In the genomic region with DNA sequence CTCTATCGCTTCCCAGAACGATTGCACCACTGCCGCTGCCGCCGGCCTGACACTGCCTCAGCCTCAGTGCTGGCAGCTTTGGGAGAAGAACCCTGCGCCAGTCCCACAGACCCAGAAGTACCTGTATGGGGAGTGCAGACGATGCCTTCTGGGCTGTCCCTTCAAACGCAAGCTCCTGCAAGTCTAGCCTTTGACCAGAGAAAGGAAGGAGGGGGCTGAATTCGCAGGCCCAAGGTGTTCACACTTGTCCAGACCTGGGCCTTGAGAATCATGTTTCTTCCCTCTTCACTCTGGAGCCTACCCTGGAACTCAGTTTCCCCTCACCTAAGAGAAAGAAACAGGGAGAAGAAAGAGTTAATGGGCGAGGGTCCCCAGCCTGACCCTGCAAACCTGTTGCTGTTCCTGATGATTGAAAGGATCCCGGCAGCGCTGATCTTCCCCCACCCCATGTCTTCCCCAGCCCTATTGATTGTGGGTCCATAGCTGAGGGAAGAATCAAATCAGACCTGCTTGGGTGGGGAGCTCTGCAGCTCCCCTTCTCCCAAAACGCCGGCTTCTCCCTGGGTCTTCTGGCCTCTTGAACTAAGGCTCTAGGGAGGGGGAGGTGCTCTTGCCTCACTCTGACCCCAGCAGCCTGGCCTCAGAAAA, we compare ENCODE assay signal across 10 cellular contexts. TPM values are rescaled to one million over a fixed set of nuclear protein-coding genes. Genes with fewer than 3 reads are reported as not detected.
DNase-seq lines count a peak whose midpoint lies in the region; ATAC-seq, FAIRE-seq and TF ChIP-seq lines count a peak whose summit lies in the region.
"Had no signal": no experiment of that assay in that cellular context is flagged by ENCODE, and none has a peak within 500 bp of the region (broad histone marks: within the 10 kb centered on the region; RNA-seq: fewer than 3 reads in every experiment).

No MANE protein-coding gene starts in this region.

- H3K36me3 ChIP-seq in H7 (replicated peaks; ENCODE audit: control insufficient read depth, insufficient read depth, low read length), result peaks cover 2% of the 10 kb centered on the region; the same call in 1 of the 2 replicates
- peaks cover 0 to under 1% of the 10 kb centered on the region in 2 experiments for H3K36me3 ChIP-seq in keratinocyte (ENCODE audit: control insufficient read depth in 2 of 2, extremely low read depth in 1 of 2, insufficient read depth in 2 of 2, low read length in 2 of 2)

- H3K4me1 ChIP-seq in keratinocyte (ENCODE audit: control insufficient read depth, extremely low read depth, insufficient read depth, low read length), result peaks cover 42% of the 10 kb centered on the region

- H3K9ac ChIP-seq in keratinocyte (ENCODE audit: control insufficient read depth, extremely low read depth, insufficient read depth, low read length), result no peak overlapping the region
- H3K9ac ChIP-seq: KMS-11 had no signal

- H3K36me3 Mint-ChIP-seq in WTC11, result peaks cover 5% of the 10 kb centered on the region; the same call in 1 of the 2 replicates

- no peaks in the 10 kb centered on the region for H3K9me1 ChIP-seq in keratinocyte (ENCODE audit: control insufficient read depth, extremely low read depth, insufficient read depth, low read length)

- H3K27me3 Mint-ChIP-seq in WTC11 (ENCODE audit: low read depth), result peaks cover 44% of the 10 kb centered on the region

- H3K4me2 ChIP-seq in keratinocyte (ENCODE audit: control insufficient read depth, extremely low read depth, insufficient read depth, low read depth, low read length), result peak overlapping the region; percentile 49
- H3K4me2 ChIP-seq: KMS-11 had no signal

- ATAC-seq in WTC11, result 0 out of 2 replicates have a peak, but pooled peaks have one; percentile 0
- no peak for ATAC-seq in stimulated activated naive CD8-positive, alpha-beta T cell treated with anti-CD3 and anti-CD28 coated beads, Interleukin-15, Interleukin-2, amounts not matched to agents 100 U/mL and 50 U/mL, for 24 hours
- no peak for ATAC-seq in HG02678 (IDR thresholded peaks at IDR 0.05; ENCODE audit: unreplicated experiment)
- no peak for ATAC-seq in HG03378 (IDR thresholded peaks at IDR 0.05; ENCODE audit: unreplicated experiment)
- ATAC-seq in activated CD4-positive, CD25-positive, alpha-beta regulatory T cell treated with anti-CD3 and anti-CD28 coated beads, Interleukin-2, amount 50 U/mL, for 24 hours, result no peak

- no peaks in the 10 kb centered on the region for H4K20me1 ChIP-seq in keratinocyte (ENCODE audit: control insufficient read depth, extremely low read depth, insufficient read depth, low read length)

- H3K27me3 ChIP-seq in H7 (ENCODE audit: control insufficient read depth, insufficient read depth, low read length) (peaks cover 13% of the 10 kb centered on the region), keratinocyte (ENCODE audit: control insufficient read depth, extremely low read depth, insufficient read depth, low read length) (peaks cover 6% of the 10 kb centered on the region)

- H3K27ac ChIP-seq in keratinocyte (ENCODE audit: control insufficient read depth, insufficient read depth, low read length), result no peak overlapping the region
- H3K27ac ChIP-seq: KMS-11 had no signal

- peak overlapping the region; percentile 54 for H3K4me3 Mint-ChIP-seq in WTC11

- no peak for FAIRE-seq in keratinocyte (lab: Jason Lieb, UNC)

- H3K4me3 ChIP-seq in H7 (ENCODE audit: insufficient read depth, low read depth, low read length), result peak overlapping the region; percentile 42
- no peak overlapping the region for H3K4me3 ChIP-seq in keratinocyte (ENCODE audit: control insufficient read depth in 2 of 3, extremely low read depth in 1 of 3, insufficient read depth in 2 of 3, low read depth in 1 of 3, low read length in 3 of 3)

- POLR2A ChIA-PET in WTC11 (lab: Charles Lee), result interaction anchor here (0.6 to 4.7 kb wide), 5 partner anchors 10 to 216 kb away, joined by 3 to 35 read pairs (median 5); a partner anchor contains a TSS

- CTCF ChIA-PET in WTC11 (lab: Charles Lee), result interaction anchor here (0.6 to 13.7 kb wide), 14 partner anchors 7 to 411 kb away, joined by 3 to 387 read pairs (median 8); a partner anchor contains a TSS

- no peak overlapping the region for H2AFZ ChIP-seq in keratinocyte (ENCODE audit: control insufficient read depth, low read length)

- no peaks in the 10 kb centered on the region for H3K9me3 ChIP-seq in keratinocyte (ENCODE audit: control insufficient read depth, low read depth, low read length)

- TF ChIP-seq CTCF in WTC11 (IDR thresholded peaks at IDR 0.05) (no peak), keratinocyte (optimal IDR thresholded peaks at IDR 0.05 in 1 of 3, IDR thresholded peaks at IDR 0.05 in 1 of 3, conservative IDR thresholded peaks at IDR 0.05 in 1 of 3; ENCODE audit: extremely low read depth in 1 of 3, insufficient read depth in 2 of 3, low read length in 3 of 3) (no peak)

- no peaks in the 10 kb centered on the region for H3K79me2 ChIP-seq in keratinocyte (ENCODE audit: control insufficient read depth, insufficient read depth, low read length)

- H3K9me3 Mint-ChIP-seq in WTC11, result no peaks in the 10 kb centered on the region

- dilution Hi-C loops in keratinocyte (cut with MboI; ENCODE audit: extremely low pct_ligation_motif_present, low sequenced_read_pairs), result no loop called here

- DNase-seq in H7, result peak; percentile 62
- DNase-seq in WTC11 (ENCODE audit: low spot score), result no peak
- DNase-seq in keratinocyte (ENCODE audit: low read depth, low spot score), result no peak
- DNase-seq in stimulated activated naive CD8-positive, alpha-beta T cell treated with anti-CD3 and anti-CD28 coated beads, Interleukin-15, Interleukin-2, amounts not matched to agents 100 U/mL and 50 U/mL, for 24 hours, result peak; percentile 3
- no peak for DNase-seq in hepatic stellate cell (ENCODE audit: low spot score)
- DNase-seq: hippocampal formation had no signal

- H3K27ac Mint-ChIP-seq in WTC11, result no peak overlapping the region

- H3K4me1 Mint-ChIP-seq in WTC11, result peaks cover 47% of the 10 kb centered on the region

TF ChIP-seq in WTC11, 78 proteins besides CTCF, POLR2A, EP300 and RAD21 (continues in another document):
- no peak for TF ChIP-seq CREM (CRISPR knock-in tag; IDR thresholded peaks at IDR 0.05)
- TF ChIP-seq, protein P1, sequence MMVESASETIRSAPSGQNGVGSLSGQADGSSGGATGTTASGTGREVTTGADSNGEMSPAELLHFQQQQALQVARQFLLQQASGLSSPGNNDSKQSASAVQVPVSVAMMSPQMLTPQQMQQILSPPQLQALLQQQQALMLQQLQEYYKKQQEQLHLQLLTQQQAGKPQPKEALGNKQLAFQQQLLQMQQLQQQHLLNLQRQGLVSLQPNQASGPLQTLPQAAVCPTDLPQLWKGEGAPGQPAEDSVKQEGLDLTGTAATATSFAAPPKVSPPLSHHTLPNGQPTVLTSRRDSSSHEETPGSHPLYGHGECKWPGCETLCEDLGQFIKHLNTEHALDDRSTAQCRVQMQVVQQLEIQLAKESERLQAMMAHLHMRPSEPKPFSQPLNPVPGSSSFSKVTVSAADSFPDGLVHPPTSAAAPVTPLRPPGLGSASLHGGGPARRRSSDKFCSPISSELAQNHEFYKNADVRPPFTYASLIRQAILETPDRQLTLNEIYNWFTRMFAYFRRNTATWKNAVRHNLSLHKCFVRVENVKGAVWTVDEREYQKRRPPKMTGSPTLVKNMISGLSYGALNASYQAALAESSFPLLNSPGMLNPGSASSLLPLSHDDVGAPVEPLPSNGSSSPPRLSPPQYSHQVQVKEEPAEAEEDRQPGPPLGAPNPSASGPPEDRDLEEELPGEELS (CRISPR knock-in tag; IDR thresholded peaks at IDR 0.05), result no peak

RNA-seq across cellular contexts. Expression of a gene that starts 0.8 kb away (rescaled TPM):
- 45.5 and 59.3 TPM in 2 replicates for total RNA-seq in H7 (2014; rRNA removed; shearing (Covaris generic))
- total RNA-seq in WTC11 (2021), result 20.7 to 26.4 TPM (median 22.1 TPM) in 3 replicates
- 8.5 to 12.1 TPM (median 10.5 TPM) in 3 replicates for polyA plus RNA-seq in keratinocyte
- polyA plus RNA-seq in keratinocyte (2011; ENCODE audit: low read depth), result 0.91 TPM
- 2.4 and 4.8 TPM in 2 replicates for polyA plus RNA-seq in keratinocyte (2011; cell fraction: cytosol; rRNA removed)
- polyA plus RNA-seq in keratinocyte (2011; cell fraction: nucleus; rRNA removed), result 12.9 and 14.6 TPM in 2 replicates
- 0.52 and 7.8 TPM in 2 replicates for polyA plus RNA-seq in keratinocyte (2012; ENCODE audit: low replicate concordance)
- 6.9 to 14.4 TPM (median 11.9 TPM) in 3 replicates for polyA minus RNA-seq in keratinocyte
- 17.8 TPM for polyA minus RNA-seq in keratinocyte (2011; cell fraction: cytosol; rRNA and poly(A)+ RNA removed)
- polyA minus RNA-seq in keratinocyte (2011; cell fraction: nucleus; rRNA and poly(A)+ RNA removed), result 13.2 and 24.2 TPM in 2 replicates

RNA-seq across cellular contexts. Expression of a gene that starts 16.6 kb away (rescaled TPM):
- total RNA-seq in H7 (2014; rRNA removed; shearing (Covaris generic)), result 26.4 and 28.9 TPM in 2 replicates
- 90.0 to 91.1 TPM (median 90.6 TPM) in 3 replicates for total RNA-seq in WTC11 (2021)
- 9.1 to 27.7 TPM (median 13.2 TPM) in 3 replicates for polyA plus RNA-seq in keratinocyte
- polyA plus RNA-seq in keratinocyte (2011; ENCODE audit: low read depth), result 2.2 TPM
- 13.2 and 16.9 TPM in 2 replicates for polyA plus RNA-seq in keratinocyte (2011; cell fraction: cytosol; rRNA removed)
- polyA plus RNA-seq in keratinocyte (2011; cell fraction: nucleus; rRNA removed), result 18.1 and 23.2 TPM in 2 replicates
- polyA plus RNA-seq in keratinocyte (2012; ENCODE audit: low replicate concordance), result 13.8 and 26.8 TPM in 2 replicates
- 24.4 to 88.9 TPM (median 29.9 TPM) in 3 replicates for polyA minus RNA-seq in keratinocyte
- polyA minus RNA-seq in keratinocyte (2011; cell fraction: cytosol; rRNA and poly(A)+ RNA removed), result 26.1 TPM
- 15.9 and 21.3 TPM in 2 replicates for polyA minus RNA-seq in keratinocyte (2011; cell fraction: nucleus; rRNA and poly(A)+ RNA removed)

RNA-seq across cellular contexts. Expression of a gene that starts 23.0 kb away (rescaled TPM):
- 2.1 TPM in 2 replicates for total RNA-seq in H7 (2014; rRNA removed; shearing (Covaris generic))
- 2.0 to 3.0 TPM (median 2.2 TPM) in 3 replicates for total RNA-seq in WTC11 (2021)
- polyA plus RNA-seq in keratinocyte, result 0.04 TPM in 1 of 3 replicates, not detected in the others
- polyA plus RNA-seq in keratinocyte (2011; ENCODE audit: low read depth), result not detected
- 0.06 TPM in 1 of 2 replicates, not detected in the other for polyA plus RNA-seq in keratinocyte (2011; cell fraction: cytosol; rRNA removed)
- not detected in 2 replicates for polyA plus RNA-seq in keratinocyte (2011; cell fraction: nucleus; rRNA removed)
- not detected in 2 replicates for polyA plus RNA-seq in keratinocyte (2012; ENCODE audit: low replicate concordance)
- polyA minus RNA-seq in keratinocyte, result not detected in 3 replicates
- polyA minus RNA-seq in keratinocyte (2011; cell fraction: cytosol; rRNA and poly(A)+ RNA removed), result not detected
- polyA minus RNA-seq in keratinocyte (2011; cell fraction: nucleus; rRNA and poly(A)+ RNA removed), result not detected in 2 replicates

RNA-seq across cellular contexts. Expression of a gene that starts 28.8 kb away (rescaled TPM):
- not detected in 2 replicates for total RNA-seq in H7 (2014; rRNA removed; shearing (Covaris generic))
- not detected in 3 replicates for total RNA-seq in WTC11 (2021)
- polyA plus RNA-seq in keratinocyte, result not detected in 3 replicates
- polyA plus RNA-seq in keratinocyte (2011; ENCODE audit: low read depth), result not detected
- polyA plus RNA-seq in keratinocyte (2011; cell fraction: cytosol; rRNA removed), result not detected in 2 replicates
- polyA plus RNA-seq in keratinocyte (2011; cell fraction: nucleus; rRNA removed), result not detected in 2 replicates
- not detected in 2 replicates for polyA plus RNA-seq in keratinocyte (2012; ENCODE audit: low replicate concordance)
- polyA minus RNA-seq in keratinocyte, result not detected in 3 replicates
- not detected for polyA minus RNA-seq in keratinocyte (2011; cell fraction: cytosol; rRNA and poly(A)+ RNA removed)
- polyA minus RNA-seq in keratinocyte (2011; cell fraction: nucleus; rRNA and poly(A)+ RNA removed), result not detected in 2 replicates

Comparison
In these comparisons a context has a peak if more than half of its experiments do, and no peak if none do; other contexts are left out.
1. DNase-seq: peak in H7 (single experiment) and stimulated activated naive CD8-positive, alpha-beta T cell treated with anti-CD3 and anti-CD28 coated beads, Interleukin-15, Interleukin-2, amounts not matched to agents 100 U/mL and 50 U/mL, for 24 hours (single experiment); none in WTC11 (single experiment), keratinocyte (single experiment) and hepatic stellate cell (single experiment).